7 cellular contexts compared by ENCODE assay signal in the genomic region with DNA sequence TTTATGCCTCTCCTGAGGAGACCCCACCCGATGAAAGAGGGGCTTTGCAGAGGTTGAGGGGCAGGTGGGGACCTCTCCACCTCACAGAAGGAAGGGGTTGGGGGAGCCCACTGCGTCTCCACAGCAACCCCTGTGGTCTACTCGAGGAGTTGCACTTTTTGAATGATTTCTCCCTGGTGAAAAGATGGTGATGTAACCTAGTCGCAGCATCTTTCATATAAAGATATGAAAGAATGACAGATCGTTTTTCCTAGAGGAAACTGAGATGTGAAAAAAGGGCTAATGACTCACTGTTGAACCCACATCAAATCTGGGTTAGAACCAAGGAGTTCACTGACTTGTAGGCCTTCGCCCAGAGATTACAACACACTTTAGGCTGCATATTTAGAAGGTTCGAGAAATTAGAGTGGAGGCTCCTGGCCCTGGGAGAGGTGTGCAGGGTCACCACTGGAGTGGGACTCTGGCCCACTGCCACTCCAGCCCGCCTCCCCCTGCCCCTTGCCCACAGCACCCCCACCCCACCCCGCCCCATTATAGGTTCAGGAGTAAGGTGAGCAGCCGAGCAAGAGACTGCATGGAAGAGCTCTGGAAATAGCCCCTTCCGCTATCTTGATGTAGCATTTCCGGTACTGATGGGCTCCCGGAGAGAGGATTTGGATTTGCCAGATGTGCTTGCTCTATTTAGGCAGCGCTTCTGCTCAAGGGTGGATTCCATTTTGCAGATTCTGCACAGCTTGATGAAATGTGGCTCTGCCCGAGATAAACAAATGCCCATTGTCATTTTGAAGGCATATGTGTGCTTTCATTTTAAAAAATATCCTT. TPM values are rescaled to one million over a fixed set of nuclear protein-coding genes. Genes with fewer than 3 reads are reported as not detected.
DNase-seq lines count a peak whose midpoint lies in the region; ATAC-seq, FAIRE-seq and TF ChIP-seq lines count a peak whose summit lies in the region.

No MANE protein-coding gene starts in this region.

- DNase-seq in NOMO-1 treated with dmso at 0.1 percent for 144 hours (lab: John Stamatoyannopoulos, UW; ENCODE audit: unreplicated experiment) (peak; percentile 36), GM12878 (ENCODE audit: low read depth, low spot score) (no peak), lung (ENCODE audit: low spot score) (no peak), urothelium cell line (ENCODE audit: low spot score) (peak; percentile 50), H54 (ENCODE audit: insufficient read length, low spot score) (no peak)

- no peaks in the 10 kb centered on the region for H3K36me3 ChIP-seq in GM12878 (ENCODE audit: control insufficient read depth in 2 of 2, insufficient read depth in 2 of 2, low read length in 1 of 2)
- no peaks in the 10 kb centered on the region for H3K36me3 ChIP-seq in lung (ENCODE audit: control insufficient read depth in 2 of 2, insufficient read depth in 2 of 2, low read length in 2 of 2)

- TF ChIP-seq CTCF in GM12878 (IDR thresholded peaks at IDR 0.05 in 2 of 3, conservative IDR thresholded peaks at IDR 0.05 in 1 of 3; ENCODE audit: control insufficient read depth in 2 of 3, extremely low read depth in 1 of 3, insufficient read depth in 1 of 3, low read depth in 3 of 3, low read length in 3 of 3) (peak in 2 of 3 experiments; percentile 22 to 54; a peak in 4 of 6 replicates), lung (IDR thresholded peaks at IDR 0.05; ENCODE audit: control extremely low read depth, extremely low read depth) (no peak)

- ATAC-seq in GM18517 (IDR thresholded peaks at IDR 0.05; ENCODE audit: unreplicated experiment) (peak; percentile 56), HG02678 (IDR thresholded peaks at IDR 0.05; ENCODE audit: unreplicated experiment) (peak; percentile 50), GM12878 (peak; percentile 70), lung (ENCODE audit: insufficient read depth, low FRiP score) (peak; percentile 35)

- no peaks in the 10 kb centered on the region for H4K20me1 ChIP-seq in GM12878 (ENCODE audit: control insufficient read depth, insufficient read depth)

- in situ Hi-C loops in GM12878 (cut with MboI) = no loop called here

- TF ChIP-seq POLR2A in GM12878 (IDR thresholded peaks at IDR 0.05; ENCODE audit: low read depth, low read length) (no peak), H54 (IDR thresholded peaks at IDR 0.05; ENCODE audit: low read depth, low read length) (no peak)

- H3K9me3 ChIP-seq in GM12878 (replicated peaks; ENCODE audit: control insufficient read depth, insufficient read depth, low read length) (no peaks in the 10 kb centered on the region), lung (ENCODE audit: control insufficient read depth in 2 of 2, insufficient read depth in 1 of 2, low read length in 1 of 2) (no peaks in the 10 kb centered on the region)

- no peaks in the 10 kb centered on the region for H3K79me2 ChIP-seq in GM12878 (ENCODE audit: control insufficient read depth, insufficient read depth, low read length)

- CTCF ChIA-PET in GM12878 (lab: Yijun Ruan, JAX) = no interaction called here

- H2AFZ ChIP-seq in GM12878 (ENCODE audit: control insufficient read depth, low read depth, low read length) = peak overlapping the region; percentile 77

- 54% methylated on average over 13 of the region's 15 CpGs for WGBS in GM12878 (ENCODE audit: insufficient coverage, insufficient replicate concordance, low lambda C conversion rate, missing lambda C conversion rate)
- 49 to 52% methylated on average over 15 of the region's 15 CpGs for WGBS in lung, 2 donors

- H3K9ac ChIP-seq in GM12878 (ENCODE audit: control insufficient read depth, insufficient read depth, low read length) = no peak overlapping the region; the same call in 1 of the 2 replicates

- intact Hi-C loops in GM12878 (cut with micrococcal nuclease; ENCODE audit: unreplicated experiment) = no loop called here

- TF ChIP-seq RAD21 in GM12878 (IDR thresholded peaks at IDR 0.05; ENCODE audit: insufficient read depth, low read depth, low read length) = peak; percentile 15; the same call in 1 of the 2 replicates

- peak overlapping the region; percentile 40 for H3K4me2 ChIP-seq in GM12878 (ENCODE audit: control insufficient read depth, insufficient read depth)

- H3K27ac ChIP-seq in GM12878 (ENCODE audit: control insufficient read depth, insufficient read depth) (no peak overlapping the region), lung (ENCODE audit: low read depth in 1 of 2, low read length in 1 of 2) (peak overlapping the region in 1 of 2 donors; percentile 88)

- SMC1A ChIA-PET in GM12878 (lab: Charles Lee; ENCODE audit: uncharacterized antibody, unreplicated experiment) = no interaction called here

- POLR2A ChIA-PET in GM12878 (lab: Charles Lee) = no interaction called here

- H3K4me1 ChIP-seq in GM12878 (ENCODE audit: control insufficient read depth, insufficient read depth, low read length) (peaks cover 3% of the 10 kb centered on the region; the same call in 1 of the 2 replicates), lung (ENCODE audit: control insufficient read depth in 2 of 2, insufficient read depth in 2 of 2, low read length in 2 of 2) (peaks cover 2 to 9% of the 10 kb centered on the region in 2 donors)

- no TSS peak for BruUV-seq in GM12878 (replicated peaks; lab: Mats Ljungman, UMichigan)

- RAD21 ChIA-PET in GM12878 (lab: Charles Lee; ENCODE audit: unreplicated experiment) = no interaction called here

- H3K4me3 ChIP-seq in GM12878 (peak overlapping the region; percentile 13; the same call in 1 of the 2 replicates), lung (no peak overlapping the region)

- no peak for TF ChIP-seq EP300 in GM12878 (IDR thresholded peaks at IDR 0.05; ENCODE audit: borderline replicate concordance in 1 of 2, control insufficient read depth in 1 of 2, low read depth in 2 of 2, low read length in 2 of 2)

- H3K27me3 ChIP-seq in GM12878 (replicated peaks in 1 of 2; ENCODE audit: control insufficient read depth in 2 of 2, insufficient read depth in 2 of 2, low read length in 1 of 2) (peaks cover under 1 to 12% of the 10 kb centered on the region in 2 experiments; a peak in 2 of 4 replicates), lung (ENCODE audit: control insufficient read depth, insufficient read depth) (no peaks in the 10 kb centered on the region)

- no peak for FAIRE-seq in GM12878 (lab: Jason Lieb, UNC)
- FAIRE-seq in urothelium cell line (lab: Jason Lieb, UNC) = no peak
- FAIRE-seq in H54 (lab: Jason Lieb, UNC) = no peak

TF ChIP-seq in GM12878, 131 proteins besides CTCF, POLR2A, EP300 and RAD21:
- TF ChIP-seq TARDBP (IDR thresholded peaks at IDR 0.05; ENCODE audit: borderline replicate concordance) = no peak
- TF ChIP-seq, protein P1, sequence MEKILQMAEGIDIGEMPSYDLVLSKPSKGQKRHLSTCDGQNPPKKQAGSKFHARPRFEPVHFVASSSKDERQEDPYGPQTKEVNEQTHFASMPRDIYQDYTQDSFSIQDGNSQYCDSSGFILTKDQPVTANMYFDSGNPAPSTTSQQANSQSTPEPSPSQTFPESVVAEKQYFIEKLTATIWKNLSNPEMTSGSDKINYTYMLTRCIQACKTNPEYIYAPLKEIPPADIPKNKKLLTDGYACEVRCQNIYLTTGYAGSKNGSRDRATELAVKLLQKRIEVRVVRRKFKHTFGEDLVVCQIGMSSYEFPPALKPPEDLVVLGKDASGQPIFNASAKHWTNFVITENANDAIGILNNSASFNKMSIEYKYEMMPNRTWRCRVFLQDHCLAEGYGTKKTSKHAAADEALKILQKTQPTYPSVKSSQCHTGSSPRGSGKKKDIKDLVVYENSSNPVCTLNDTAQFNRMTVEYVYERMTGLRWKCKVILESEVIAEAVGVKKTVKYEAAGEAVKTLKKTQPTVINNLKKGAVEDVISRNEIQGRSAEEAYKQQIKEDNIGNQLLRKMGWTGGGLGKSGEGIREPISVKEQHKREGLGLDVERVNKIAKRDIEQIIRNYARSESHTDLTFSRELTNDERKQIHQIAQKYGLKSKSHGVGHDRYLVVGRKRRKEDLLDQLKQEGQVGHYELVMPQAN (conservative IDR thresholded peaks at IDR 0.05) = no peak
- TF ChIP-seq NFYA (IDR thresholded peaks at IDR 0.05; ENCODE audit: borderline replicate concordance, low read depth, low read length) = no peak
- no peak for TF ChIP-seq CBX5 (IDR thresholded peaks at IDR 0.05; ENCODE audit: low read depth)
- TF ChIP-seq RAD51 (IDR thresholded peaks at IDR 0.05) = no peak

RNA-seq across cellular contexts. Expression of a gene that starts 6.7 kb away (rescaled TPM):
- total RNA-seq in GM12878 (2013; cell fraction: nucleolus; rRNA removed) = not detected in 2 replicates
- total RNA-seq in GM12878 (2014; rRNA removed) (0.16 TPM in 1 of 2 replicates, not detected in the other), GM12878 (2014; rRNA removed; fragmentation: Illumina TruSeq; extraction: Trizol) (0.04 and 0.18 TPM in 2 replicates), GM12878 (2021) (0.35 TPM in 1 of 2 replicates, not detected in the other), lung (10 to 100 TPM in 1 of 2 donors, 1 to 10 TPM in 1; 4.4 to 53.7 TPM)
- not detected for polyA plus RNA-seq in GM12878 (2011; ENCODE audit: low read depth)
- polyA plus RNA-seq in GM12878 (2011; rRNA removed) (0.03 TPM in 2 replicates), GM12878 (2014; fragmentation: Illumina TruSeq; extraction: Trizol) (0.03 TPM in 1 of 2 replicates, not detected in the other), GM12878 (2014; fragmentation: Nextera tagmentation; extraction: Ambion mirVana) (not detected), GM12878 (2014; rRNA removed) (not detected in 2 replicates), GM12878 (2016; fragmentation: Nextera tagmentation; extraction: Ambion mirVana) (under 1 TPM in 1 of 2 experiments, not detected in 1; 0.11 TPM), lung (1 to 10 TPM; 1.9 to 3.3 TPM)
- not detected in 2 replicates for polyA plus RNA-seq in GM12878 (2011; cell fraction: cytosol; rRNA removed)
- polyA plus RNA-seq in GM12878 (2011; cell fraction: nucleus; rRNA removed) = 0.03 and 0.04 TPM in 2 replicates
- not detected in 2 replicates for polyA plus RNA-seq in GM12878 (2012)
- not detected in 2 replicates for polyA minus RNA-seq in GM12878 (2011; rRNA and poly(A)+ RNA removed)
- not detected in 2 replicates for polyA minus RNA-seq in GM12878 (2011; cell fraction: cytosol; rRNA and poly(A)+ RNA removed)
- under 0.01 and 0.29 TPM in 2 replicates for polyA minus RNA-seq in GM12878 (2011; cell fraction: nucleus; rRNA and poly(A)+ RNA removed)

Comparison
In these comparisons a context has a peak if more than half of its experiments do, and no peak if none do; other contexts are left out.
1. DNase-seq: peak in NOMO-1 treated with dmso at 0.1 percent for 144 hours (single experiment) and urothelium cell line (single experiment); none in GM12878 (single experiment), lung (single experiment) and H54 (single experiment).
2. RNA of a gene that starts 6.7 kb away (total RNA-seq): 4.4 to 53.7 TPM in lung; 0.04 to 0.35 TPM in GM12878; every median in the first group is over 4 times any median in the second.
3. Peak in every context shown above with its lines, with median percentiles within 50 percentile points of each other: ATAC-seq.